ENCODE assay signal across 10 cellular contexts in the genomic region with DNA sequence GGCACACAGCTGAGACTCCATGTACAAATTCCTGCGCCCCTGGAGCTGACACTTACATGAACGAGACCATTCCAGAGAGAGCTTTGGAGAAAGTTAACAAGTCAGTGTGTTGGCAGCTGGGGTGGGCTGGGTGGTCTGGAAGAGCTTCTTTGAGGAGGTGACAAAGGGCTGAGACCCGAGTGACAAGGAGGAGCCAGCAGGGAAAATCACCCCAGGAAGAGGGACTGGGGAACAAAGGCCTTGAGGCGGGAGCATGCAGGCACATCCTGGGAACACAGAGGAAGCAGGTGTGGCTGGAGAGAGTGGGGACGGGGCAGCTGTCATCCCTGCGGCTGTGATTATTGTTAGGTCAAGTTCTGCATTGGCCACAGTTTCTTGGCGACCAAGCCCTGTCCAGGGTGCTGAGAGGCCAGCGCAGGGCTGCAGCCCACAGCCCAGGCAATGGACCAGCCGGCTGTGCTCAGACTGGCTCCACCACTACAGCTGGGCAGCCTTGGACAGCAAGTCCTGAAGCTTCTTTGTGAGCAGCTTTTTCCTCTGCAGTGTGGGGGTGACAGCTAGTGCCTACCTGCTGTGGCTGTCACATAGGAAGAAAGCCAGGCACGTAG. TPM values are rescaled to one million over a fixed set of nuclear protein-coding genes. Genes with fewer than 3 reads are reported as not detected.
DNase-seq lines count a peak whose midpoint lies in the region; ATAC-seq and TF ChIP-seq lines count a peak whose summit lies in the region.
"Had no signal": no experiment of that assay in that cellular context is flagged by ENCODE, and none has a peak within 500 bp of the region (broad histone marks: within the 10 kb centered on the region; RNA-seq: fewer than 3 reads in every experiment).

No MANE protein-coding gene starts in this region.

- no peaks in the 10 kb centered on the region for H3K9me3 Mint-ChIP-seq in endodermal cell
- H3K9me3 Mint-ChIP-seq in neural progenitor cell = no peaks in the 10 kb centered on the region

- H3K9me3 ChIP-seq in endodermal cell (ENCODE audit: control insufficient read depth, low read length) (no peaks in the 10 kb centered on the region), neural progenitor cell (ENCODE audit: low read depth) (no peaks in the 10 kb centered on the region)

- H3K4me1 Mint-ChIP-seq in endodermal cell = no peaks in the 10 kb centered on the region
- peaks cover 5% of the 10 kb centered on the region for H3K4me1 Mint-ChIP-seq in neural progenitor cell

- no peaks in the 10 kb centered on the region for H3K79me2 ChIP-seq in neural progenitor cell (ENCODE audit: low read depth)

- H3K4me3 Mint-ChIP-seq in endodermal cell (no peak overlapping the region), neural progenitor cell (no peak overlapping the region)

- peaks cover 22% of the 10 kb centered on the region for H3F3A ChIP-seq in neural progenitor cell (ENCODE audit: low read depth)

- H3K4me1 ChIP-seq in endodermal cell (ENCODE audit: control insufficient read depth, insufficient read depth, low read length) (no peaks in the 10 kb centered on the region), neural progenitor cell (peaks cover 47% of the 10 kb centered on the region)

- no peak overlapping the region for H3K4me3 ChIP-seq in endodermal cell (ENCODE audit: low read length)
- H3K4me3 ChIP-seq in neural progenitor cell = peak overlapping the region; percentile 8
- H3K4me3 ChIP-seq: dorsolateral prefrontal cortex had no signal

- H3K9ac ChIP-seq in endodermal cell (ENCODE audit: extremely low read depth, low read length, poor library complexity, severe bottlenecking) (no peak overlapping the region), neural progenitor cell (no peak overlapping the region)

- H2AFZ ChIP-seq in neural progenitor cell (replicated peaks) = no peak overlapping the region

- ATAC-seq in HG02870 (IDR thresholded peaks at IDR 0.05; ENCODE audit: unreplicated experiment) = no peak
- ATAC-seq in GM19324 (IDR thresholded peaks at IDR 0.05; ENCODE audit: low FRiP score, unreplicated experiment) = no peak
- no peak for ATAC-seq in HG02759 (IDR thresholded peaks at IDR 0.05; ENCODE audit: unreplicated experiment)

- H3K27me3 ChIP-seq in endodermal cell (ENCODE audit: control insufficient read depth, insufficient read depth, low read length, poor library complexity, severe bottlenecking) (peaks cover 4% of the 10 kb centered on the region), neural progenitor cell (no peaks in the 10 kb centered on the region)

- no peak overlapping the region for H3K27ac Mint-ChIP-seq in endodermal cell
- no peak overlapping the region for H3K27ac Mint-ChIP-seq in neural progenitor cell

- no peak for TF ChIP-seq CTCF in endodermal cell (conservative IDR thresholded peaks at IDR 0.05)
- TF ChIP-seq CTCF in neural progenitor cell (IDR thresholded peaks at IDR 0.05) = no peak

- DNase-seq in HPDE6-E6E7 (ENCODE audit: extremely low spot score) (peak; percentile 10), NCI-H748 treated with DMSO at 0.1 percent for 48 hours (lab: John Stamatoyannopoulos, UW) (peak; percentile 47), endodermal cell (peak; percentile 92), neural progenitor cell (ENCODE audit: low spot score) (peak; percentile 93), globus pallidus (ENCODE audit: low spot score) (no peak)

- H3K36me3 ChIP-seq in endodermal cell (ENCODE audit: control insufficient read depth, insufficient read depth, low read length) (no peaks in the 10 kb centered on the region), neural progenitor cell (no peaks in the 10 kb centered on the region)

- peaks cover 23% of the 10 kb centered on the region for H4K20me1 ChIP-seq in neural progenitor cell (ENCODE audit: low read depth)

- peak overlapping the region; percentile 75 for H3K4me2 ChIP-seq in neural progenitor cell

- H3K27ac ChIP-seq in endodermal cell (ENCODE audit: low read depth, low read length) = peak overlapping the region; percentile 94
- no peak overlapping the region for H3K27ac ChIP-seq in neural progenitor cell
- H3K27ac ChIP-seq: dorsolateral prefrontal cortex had no signal

- H3K36me3 Mint-ChIP-seq in endodermal cell (ENCODE audit: low read depth) = no peaks in the 10 kb centered on the region
- no peaks in the 10 kb centered on the region for H3K36me3 Mint-ChIP-seq in neural progenitor cell

- H3K27me3 Mint-ChIP-seq in endodermal cell (ENCODE audit: insufficient read depth) (peaks cover 4% of the 10 kb centered on the region), neural progenitor cell (ENCODE audit: insufficient read depth, low read depth) (peaks cover 13% of the 10 kb centered on the region)

- 8 to 43% methylated on average over 5 to 10 of the region's 10 CpGs for WGBS in endodermal cell (ENCODE audit: insufficient coverage in 1 of 2, insufficient read length in 1 of 2), 2 experiments

RNA-seq across cellular contexts. Expression of gene PRR23E, which starts 34.2 kb away (rescaled TPM):
- total RNA-seq in endodermal cell (not detected), neural progenitor cell (ENCODE audit: low replicate concordance) (not detected in 2 replicates)
- not detected for polyA plus RNA-seq in endodermal cell (2013, experiment 1 of 2)
- polyA plus RNA-seq in endodermal cell (2013, experiment 2 of 2) = not detected
- total RNA-seq: dorsolateral prefrontal cortex, mononuclear cell had no signal
